Comparison of ENCODE assay signal across 34 cellular contexts in the genomic region with DNA sequence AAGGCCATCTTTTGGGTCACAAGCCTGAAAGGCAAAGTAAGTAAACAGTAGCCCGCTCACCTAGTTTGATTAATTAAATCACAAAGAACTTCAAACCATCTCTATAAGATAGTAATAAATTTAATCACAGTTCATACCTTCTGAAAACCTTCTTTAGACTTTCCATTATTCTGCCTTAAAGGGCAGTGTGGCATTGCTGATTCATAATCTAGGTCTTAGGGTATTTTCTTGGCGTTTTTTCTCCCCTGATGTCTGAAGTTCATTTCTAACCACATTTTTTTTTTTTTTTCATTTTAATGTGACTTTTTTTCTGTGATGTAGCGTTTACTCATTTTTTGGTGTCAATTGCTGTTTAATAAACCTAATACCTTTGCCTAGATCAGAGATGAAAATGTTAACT. TPM values are rescaled to one million over a fixed set of nuclear protein-coding genes. Genes with fewer than 3 reads are reported as not detected.
A peak's percentile ranks its signal among the peaks of the same experiment; 100 is the strongest.
DNase-seq lines count a peak whose midpoint lies in the region; ATAC-seq and TF ChIP-seq lines count a peak whose summit lies in the region.
"Had no signal": no experiment of that assay in that cellular context is flagged by ENCODE, and none has a peak within 500 bp of the region (broad histone marks: within the 10 kb centered on the region; RNA-seq: fewer than 3 reads in every experiment).

No MANE protein-coding gene starts in this region.

- intact Hi-C loops in Panc1 (cut with micrococcal nuclease; ENCODE audit: unreplicated experiment), result no loop called here

- H3K27ac Mint-ChIP-seq in activated naive CD8-positive, alpha-beta T cell treated with anti-CD3 and anti-CD28 coated beads, Interleukin-2, amount 50 U/mL, for 24 hours, result no peak overlapping the region
- no peak overlapping the region for H3K27ac Mint-ChIP-seq in activated naive CD8-positive, alpha-beta T cell treated with anti-CD3 and anti-CD28 coated beads for 36 hours
- H3K27ac Mint-ChIP-seq in stimulated activated naive CD8-positive, alpha-beta T cell treated with anti-CD3 and anti-CD28 coated beads, Interleukin-15, amount 100 ng/mL, for 72 hours, result peak overlapping the region in 1 of 2 donors; percentile 6
- no peak overlapping the region for H3K27ac Mint-ChIP-seq in activated naive CD4-positive, alpha-beta T cell treated with anti-CD3 and anti-CD28 coated beads, Interleukin-2, amount 50 U/mL, for 72 hours
- H3K27ac Mint-ChIP-seq: B cell; CD14-positive monocyte; CD4-positive, alpha-beta memory T cell; CD4-positive, alpha-beta T cell; CD4-positive, CD25-positive, alpha-beta regulatory T cell; CD8-positive, alpha-beta T cell had no signal

- H3K9me3 Mint-ChIP-seq in activated naive CD8-positive, alpha-beta T cell treated with anti-CD3 and anti-CD28 coated beads, Interleukin-2, amount 50 U/mL, for 24 hours, result no peaks in the 10 kb centered on the region
- H3K9me3 Mint-ChIP-seq in activated naive CD8-positive, alpha-beta T cell treated with anti-CD3 and anti-CD28 coated beads for 36 hours, result no peaks in the 10 kb centered on the region
- no peaks in the 10 kb centered on the region for H3K9me3 Mint-ChIP-seq in stimulated activated naive CD8-positive, alpha-beta T cell treated with anti-CD3 and anti-CD28 coated beads, Interleukin-15, amount 100 ng/mL, for 72 hours
- no peaks in the 10 kb centered on the region for H3K9me3 Mint-ChIP-seq in activated naive CD4-positive, alpha-beta T cell treated with anti-CD3 and anti-CD28 coated beads, Interleukin-2, amount 50 U/mL, for 72 hours
- H3K9me3 Mint-ChIP-seq: CD14-positive monocyte; CD4-positive, alpha-beta memory T cell; CD4-positive, alpha-beta T cell; CD4-positive, CD25-positive, alpha-beta regulatory T cell; CD8-positive, alpha-beta memory T cell; CD8-positive, alpha-beta T cell had no signal

- POLR2A ChIA-PET in Panc1 (lab: Charles Lee), result no interaction called here

- no peak overlapping the region for H3K4me3 Mint-ChIP-seq in activated naive CD8-positive, alpha-beta T cell treated with anti-CD3 and anti-CD28 coated beads, Interleukin-2, amount 50 U/mL, for 24 hours
- no peak overlapping the region for H3K4me3 Mint-ChIP-seq in activated naive CD8-positive, alpha-beta T cell treated with anti-CD3 and anti-CD28 coated beads for 36 hours
- no peak overlapping the region for H3K4me3 Mint-ChIP-seq in stimulated activated naive CD8-positive, alpha-beta T cell treated with anti-CD3 and anti-CD28 coated beads, Interleukin-15, amount 100 ng/mL, for 72 hours
- H3K4me3 Mint-ChIP-seq: B cell; CD14-positive monocyte; CD4-positive, alpha-beta memory T cell; CD4-positive, alpha-beta T cell; CD4-positive, CD25-positive, alpha-beta regulatory T cell; CD8-positive, alpha-beta memory T cell; CD8-positive, alpha-beta T cell had no signal

- peaks cover 38% of the 10 kb centered on the region for H3K36me3 Mint-ChIP-seq in activated naive CD8-positive, alpha-beta T cell treated with anti-CD3 and anti-CD28 coated beads, Interleukin-2, amount 50 U/mL, for 24 hours (ENCODE audit: low read depth)
- H3K36me3 Mint-ChIP-seq in activated naive CD8-positive, alpha-beta T cell treated with anti-CD3 and anti-CD28 coated beads for 36 hours, result peaks cover 21% of the 10 kb centered on the region
- peaks cover 7 to 17% of the 10 kb centered on the region in 2 donors for H3K36me3 Mint-ChIP-seq in activated naive CD4-positive, alpha-beta T cell treated with anti-CD3 and anti-CD28 coated beads, Interleukin-2, amount 50 U/mL, for 72 hours

- peak; percentile 54 for ATAC-seq in activated naive CD8-positive, alpha-beta T cell treated with anti-CD3 and anti-CD28 coated beads, Interleukin-2, amount 50 U/mL, for 24 hours
- ATAC-seq in stimulated activated naive CD8-positive, alpha-beta T cell treated with anti-CD3 and anti-CD28 coated beads, Interleukin-15, Interleukin-2, amounts not matched to agents 100 U/mL and 50 U/mL, for 24 hours, result peak; percentile 61
- no peak for ATAC-seq in stimulated activated naive CD8-positive, alpha-beta T cell treated with anti-CD3 and anti-CD28 coated beads, Interleukin-15, amount 100 ng/mL, for 72 hours
- no peak for ATAC-seq in Panc1
- ATAC-seq in activated naive CD4-positive, alpha-beta T cell treated with anti-CD3 and anti-CD28 coated beads, Interleukin-2, amount 50 U/mL, for 72 hours, result no peak
- ATAC-seq: A549; CD8-positive, alpha-beta T cell had no signal

- no peaks in the 10 kb centered on the region for H3K4me1 ChIP-seq in Panc1 (ENCODE audit: control insufficient read depth, insufficient read depth, low read length)
- H3K4me1 ChIP-seq: A549, BE2C, BLaER1, Caco-2 had no signal

- peaks cover 14% of the 10 kb centered on the region for H3K36me3 ChIP-seq in Panc1 (ENCODE audit: control insufficient read depth, insufficient read depth, low read length)

- H3K27ac ChIP-seq in Panc1 (ENCODE audit: low read length), result no peak overlapping the region
- H3K27ac ChIP-seq: 22Rv1; A549; BLaER1; BLaER1 treated with 17β-estradiol and CSF1 and Interleukin-3, amounts not matched to agents 10 nM and 100 nM; C4-2B had no signal

- TF ChIP-seq CTCF in Panc1 (IDR thresholded peaks at IDR 0.05), result no peak

- H3K27me3 ChIP-seq in Panc1 (ENCODE audit: control insufficient read depth, insufficient read depth, low read length), result no peaks in the 10 kb centered on the region
- H3K27me3 ChIP-seq: BE2C; BLaER1; BLaER1 treated with 17β-estradiol and CSF1 and Interleukin-3, amounts not matched to agents 10 nM and 100 nM had no signal

- no peak for DNase-seq in activated naive CD8-positive, alpha-beta T cell treated with anti-CD3 and anti-CD28 coated beads, Interleukin-2, amount 50 U/mL, for 24 hours
- no peak for DNase-seq in activated naive CD8-positive, alpha-beta T cell treated with anti-CD3 and anti-CD28 coated beads for 36 hours
- no peak for DNase-seq in stimulated activated naive CD8-positive, alpha-beta T cell treated with anti-CD3 and anti-CD28 coated beads, Interleukin-15, Interleukin-2, amounts not matched to agents 100 U/mL and 50 U/mL, for 24 hours
- DNase-seq in stimulated activated naive CD8-positive, alpha-beta T cell treated with anti-CD3 and anti-CD28 coated beads, Interleukin-15, amount 100 ng/mL, for 72 hours, result no peak
- DNase-seq in Panc1 (ENCODE audit: low read depth, low spot score), result no peak
- DNase-seq in activated naive CD4-positive, alpha-beta T cell treated with anti-CD3 and anti-CD28 coated beads, Interleukin-2, amount 50 U/mL, for 72 hours (ENCODE audit: low spot score in 2 of 2), result no peak
- DNase-seq: 8988T; ACHN; AML-193; BE2C; C1 segment of cervical spinal cord; Caco-2; Calu3; CD4-positive, alpha-beta memory T cell; CD4-positive, alpha-beta T cell; CD4-positive, CD25-positive, alpha-beta regulatory T cell; CD8-positive, alpha-beta memory T cell; CD8-positive, alpha-beta T cell; COR-L47; DMS 273 treated with DMSO at 0.1 percent for 48 hours; DMS153; DMS53; DMS79; DMS79 treated with DMSO at 0.1 percent for 48 hours; DND-41; EL had no signal

- in situ Hi-C loops in Panc1 (cut with HindIII; ENCODE audit: low pct_unique_long_range_greater_than_20kb, low sequenced_read_pairs), result no loop called here

- H3K27me3 Mint-ChIP-seq in activated naive CD8-positive, alpha-beta T cell treated with anti-CD3 and anti-CD28 coated beads, Interleukin-2, amount 50 U/mL, for 24 hours, result no peaks in the 10 kb centered on the region
- H3K27me3 Mint-ChIP-seq in activated naive CD8-positive, alpha-beta T cell treated with anti-CD3 and anti-CD28 coated beads for 36 hours, result no peaks in the 10 kb centered on the region
- no peaks in the 10 kb centered on the region for H3K27me3 Mint-ChIP-seq in stimulated activated naive CD8-positive, alpha-beta T cell treated with anti-CD3 and anti-CD28 coated beads, Interleukin-15, amount 100 ng/mL, for 72 hours
- H3K27me3 Mint-ChIP-seq: B cell; CD4-positive, alpha-beta memory T cell; CD4-positive, alpha-beta T cell; CD4-positive, CD25-positive, alpha-beta regulatory T cell; CD8-positive, alpha-beta memory T cell had no signal

- BruUV-seq in Panc1 (replicated peaks; lab: Mats Ljungman, UMichigan), result TSS peak; percentile 12

- CTCF ChIA-PET in Panc1 (lab: Charles Lee), result no interaction called here

- H3K9me3 ChIP-seq in Panc1 (ENCODE audit: control insufficient read depth, insufficient read depth, low read depth, low read length), result no peaks in the 10 kb centered on the region
- H3K9me3 ChIP-seq: A549; BE2C; BLaER1; BLaER1 treated with 17β-estradiol and CSF1 and Interleukin-3, amounts not matched to agents 10 nM and 100 nM; Caco-2 had no signal

- no peaks in the 10 kb centered on the region for H3K4me1 Mint-ChIP-seq in activated naive CD8-positive, alpha-beta T cell treated with anti-CD3 and anti-CD28 coated beads, Interleukin-2, amount 50 U/mL, for 24 hours
- H3K4me1 Mint-ChIP-seq in activated naive CD8-positive, alpha-beta T cell treated with anti-CD3 and anti-CD28 coated beads for 36 hours, result no peaks in the 10 kb centered on the region
- no peaks in the 10 kb centered on the region for H3K4me1 Mint-ChIP-seq in stimulated activated naive CD8-positive, alpha-beta T cell treated with anti-CD3 and anti-CD28 coated beads, Interleukin-15, amount 100 ng/mL, for 72 hours
- H3K4me1 Mint-ChIP-seq: B cell, CD14-positive monocyte had no signal

- no peak overlapping the region for H3K4me3 ChIP-seq in Panc1 (ENCODE audit: low read depth in 2 of 2, low read length in 2 of 2)
- H3K4me3 ChIP-seq: A549; BLaER1; BLaER1 treated with 17β-estradiol and CSF1 and Interleukin-3, amounts not matched to agents 10 nM and 100 nM had no signal

RNA-seq across cellular contexts. Expression of gene LOXL4, which starts 27.5 kb away (rescaled TPM):
- not detected for total RNA-seq in activated naive CD8-positive, alpha-beta T cell treated with anti-CD3 and anti-CD28 coated beads for 36 hours
- 17.7 TPM for total RNA-seq in Panc1 (2021; ENCODE audit: unreplicated experiment)
- 19.7 TPM for polyA plus RNA-seq in Panc1 (2012; ENCODE audit: insufficient read length)
- total RNA-seq in activated naive CD4-positive, alpha-beta T cell treated with anti-CD3 and anti-CD28 coated beads, Interleukin-2, amount 50 U/mL, for 72 hours, result not detected
- total RNA-seq: A673; B cell; CD4-positive, alpha-beta memory T cell; CD4-positive, alpha-beta T cell; CD4-positive, CD25-positive, alpha-beta regulatory T cell; CD8-positive, alpha-beta memory T cell had no signal

Comparison
In these comparisons a context has a peak if more than half of its experiments do, and no peak if none do; other contexts are left out.
1. ATAC-seq: peak in activated naive CD8-positive, alpha-beta T cell treated with anti-CD3 and anti-CD28 coated beads, Interleukin-2, amount 50 U/mL, for 24 hours (single experiment) and stimulated activated naive CD8-positive, alpha-beta T cell treated with anti-CD3 and anti-CD28 coated beads, Interleukin-15, Interleukin-2, amounts not matched to agents 100 U/mL and 50 U/mL, for 24 hours (single experiment); none in stimulated activated naive CD8-positive, alpha-beta T cell treated with anti-CD3 and anti-CD28 coated beads, Interleukin-15, amount 100 ng/mL, for 72 hours (single experiment), Panc1 (single experiment) and activated naive CD4-positive, alpha-beta T cell treated with anti-CD3 and anti-CD28 coated beads, Interleukin-2, amount 50 U/mL, for 72 hours (0 of 2).
2. RNA of gene LOXL4, which starts 27.5 kb away (total RNA-seq): 17.7 TPM in Panc1 (single experiment); not detected in activated naive CD8-positive, alpha-beta T cell treated with anti-CD3 and anti-CD28 coated beads for 36 hours and not detected in activated naive CD4-positive, alpha-beta T cell treated with anti-CD3 and anti-CD28 coated beads, Interleukin-2, amount 50 U/mL, for 72 hours; every median in the first group is over 10 times any median in the second.